ENCODE assay signal across 19 cellular contexts in genomic region chr1:119316870-119317416, GRCh38. TPM values are rescaled to one million over a fixed set of nuclear protein-coding genes. Genes with fewer than 3 reads are reported as not detected.
DNase-seq lines count a peak whose midpoint lies in the region; ATAC-seq and TF ChIP-seq lines count a peak whose summit lies in the region.
"Had no signal": no experiment of that assay in that cellular context is flagged by ENCODE, and none has a peak within 500 bp of the region (broad histone marks: within the 10 kb centered on the region; RNA-seq: fewer than 3 reads in every experiment).

No MANE protein-coding gene starts in this region.

- H3K27me3 ChIP-seq in GM23338 (ENCODE audit: insufficient read depth) (no peaks in the 10 kb centered on the region), Panc1 (ENCODE audit: control insufficient read depth, insufficient read depth, low read length) (no peaks in the 10 kb centered on the region), iPS DF 6.9 (ENCODE audit: control insufficient read depth, insufficient read depth, low read length) (no peaks in the 10 kb centered on the region)
- H3K27me3 ChIP-seq: adrenal gland, left lung had no signal

- no peak overlapping the region for H3K4me2 ChIP-seq in GM23338

- no peaks in the 10 kb centered on the region for H3K79me2 ChIP-seq in GM23338 (replicated peaks; ENCODE audit: insufficient read depth)

- in situ Hi-C loops in Panc1 (cut with HindIII; ENCODE audit: low pct_unique_long_range_greater_than_20kb, low sequenced_read_pairs): no loop called here
- in situ Hi-C loops in G401 (cut with HindIII; ENCODE audit: low sequenced_read_pairs): no loop called here

- H3K9me3 ChIP-seq in Panc1 (ENCODE audit: control insufficient read depth, insufficient read depth, low read depth, low read length) (no peaks in the 10 kb centered on the region), iPS DF 6.9 (ENCODE audit: control insufficient read depth, insufficient read depth, low read length) (no peaks in the 10 kb centered on the region)
- H3K9me3 ChIP-seq: adrenal gland, left lung had no signal

- no peaks in the 10 kb centered on the region for H4K20me1 ChIP-seq in GM23338 (replicated peaks; ENCODE audit: insufficient read depth)

- intact Hi-C loops in Panc1 (cut with micrococcal nuclease; ENCODE audit: unreplicated experiment): no loop called here

- H3K4me1 ChIP-seq in GM23338 (ENCODE audit: insufficient read depth) (peaks cover 17% of the 10 kb centered on the region; the same call in 1 of the 2 replicates), Panc1 (ENCODE audit: control insufficient read depth, insufficient read depth, low read length) (no peaks in the 10 kb centered on the region), iPS DF 6.9 (ENCODE audit: control insufficient read depth, insufficient read depth, low read length) (peaks cover 1% of the 10 kb centered on the region)
- H3K4me1 ChIP-seq: adrenal gland, left lung had no signal

- H3K4me1 Mint-ChIP-seq in GM23338: no peaks in the 10 kb centered on the region; the same call in 2 of the 3 replicates

- POLR2A ChIA-PET in Panc1 (lab: Charles Lee): no interaction called here

- no TSS peak for BruUV-seq in Panc1 (replicated peaks; lab: Mats Ljungman, UMichigan)

- H3K4me3 ChIP-seq in GM23338 (no peak overlapping the region), Panc1 (ENCODE audit: low read depth in 2 of 2, low read length in 2 of 2) (no peak overlapping the region), iPS DF 6.9 (ENCODE audit: low read length) (no peak overlapping the region)
- H3K4me3 ChIP-seq: adrenal gland, left lung had no signal

- peak; percentile 97 for ATAC-seq in GM23338
- no peak for ATAC-seq in Panc1
- ATAC-seq: left lung had no signal

- H3K4me3 Mint-ChIP-seq in GM23338: no peak overlapping the region
- H3K4me3 Mint-ChIP-seq: activated CD4-positive, alpha-beta T cell treated with anti-CD3 and anti-CD28 coated beads, Interleukin-2, amount 10 ng/mL, durations not matched to agents 24 days and 14 days; activated T-cell treated with anti-CD3 and anti-CD28 coated beads, Interleukin-2, amount 50 U/mL, for 24 hours; CD4-positive, alpha-beta T cell had no signal

- CTCF ChIA-PET in Panc1 (lab: Charles Lee): no interaction called here

- DNase-seq in AG09319 (ENCODE audit: extremely low read depth, low read depth) (no peak), GM23338 (ENCODE audit: low spot score) (peak; percentile 80), Panc1 (ENCODE audit: low read depth, low spot score) (no peak), iPS DF 6.9 (ENCODE audit: low read depth, low spot score) (peak; percentile 47), dermis blood vessel endothelial cell (no peak), globus pallidus (ENCODE audit: low spot score) (no peak), G401 (ENCODE audit: low spot score) (no peak), HK-2 (ENCODE audit: unreplicated experiment) (no peak)
- DNase-seq: activated CD4-positive, alpha-beta T cell treated with anti-CD3 and anti-CD28 coated beads, Interleukin-2, amount 10 ng/mL, durations not matched to agents 24 days and 14 days; activated T-cell treated with anti-CD3 and anti-CD28 coated beads, Interleukin-2, amount 50 U/mL, for 24 hours; adrenal gland; CD4-positive, alpha-beta T cell; head of caudate nucleus; left lung; NCI-H1417; NCI-H524 treated with DMSO at 0.1 percent for 48 hours; posterior cingulate gyrus; T-helper 2 cell had no signal

- H3K36me3 ChIP-seq in GM23338 (ENCODE audit: insufficient read depth) (no peaks in the 10 kb centered on the region), Panc1 (ENCODE audit: control insufficient read depth, insufficient read depth, low read length) (no peaks in the 10 kb centered on the region), iPS DF 6.9 (ENCODE audit: control insufficient read depth, insufficient read depth, low read length) (no peaks in the 10 kb centered on the region)
- H3K36me3 ChIP-seq: adrenal gland, left lung had no signal

- H3F3A ChIP-seq in GM23338 (replicated peaks; ENCODE audit: low read depth): no peaks in the 10 kb centered on the region

- H3K27ac ChIP-seq in GM23338 (ENCODE audit: low read depth) (0 out of 2 replicates have a peak overlapping the region, but pooled peaks have one; percentile 29), Panc1 (ENCODE audit: low read length) (no peak overlapping the region), iPS DF 6.9 (ENCODE audit: low read length) (no peak overlapping the region)
- H3K27ac ChIP-seq: adrenal gland, left lung, RWPE1 had no signal

- H3K36me3 Mint-ChIP-seq in GM23338 (ENCODE audit: low read depth): peaks cover 4% of the 10 kb centered on the region; the same call in 1 of the 3 replicates

- no peaks in the 10 kb centered on the region for H3K27me3 Mint-ChIP-seq in GM23338 (ENCODE audit: insufficient read depth, low read depth, poor library complexity)

- TF ChIP-seq CTCF in AG09319 (IDR thresholded peaks at IDR 0.05; ENCODE audit: low read depth, low read length) (peak; percentile 39), GM23338 (conservative IDR thresholded peaks at IDR 0.05; ENCODE audit: low read depth in 2 of 2) (peak; percentile 81 to 84), Panc1 (IDR thresholded peaks at IDR 0.05) (peak; percentile 35)

- H2AFZ ChIP-seq in GM23338: no peak overlapping the region

- H3K9me3 Mint-ChIP-seq in GM23338: no peaks in the 10 kb centered on the region
- H3K9me3 Mint-ChIP-seq: activated CD4-positive, alpha-beta T cell treated with anti-CD3 and anti-CD28 coated beads, Interleukin-2, amount 10 ng/mL, durations not matched to agents 24 days and 14 days; activated T-cell treated with anti-CD3 and anti-CD28 coated beads, Interleukin-2, amount 50 U/mL, for 24 hours; CD4-positive, alpha-beta T cell had no signal

- no peaks in the 10 kb centered on the region for H3K9me2 ChIP-seq in GM23338 (ENCODE audit: insufficient read depth)

- WGBS in iPS DF 6.9 (ENCODE audit: insufficient coverage, insufficient read length): no CpG with 5 or more reads among the region's 18 CpGs

- no peak overlapping the region for H3K27ac Mint-ChIP-seq in GM23338
- H3K27ac Mint-ChIP-seq: activated CD4-positive, alpha-beta T cell treated with anti-CD3 and anti-CD28 coated beads, Interleukin-2, amount 10 ng/mL, durations not matched to agents 24 days and 14 days; activated T-cell treated with anti-CD3 and anti-CD28 coated beads, Interleukin-2, amount 50 U/mL, for 24 hours; CD4-positive, alpha-beta T cell had no signal

RNA-seq across cellular contexts. Expression of gene HAO2, which starts 51.6 kb away (rescaled TPM):
- not detected in 2 replicates for total RNA-seq in GM23338 (2014; rRNA removed; shearing (Covaris generic))
- polyA plus RNA-seq in GM23338 (2016; fragmentation: Nextera tagmentation; extraction: Ambion mirVana): not detected in 2 replicates
- total RNA-seq in Panc1 (2021; ENCODE audit: unreplicated experiment) (not detected), dermis blood vessel endothelial cell (not detected in 2 replicates)
- not detected for polyA plus RNA-seq in Panc1 (2012; ENCODE audit: insufficient read length)
- not detected in 2 replicates for total RNA-seq in G401 (2014; rRNA removed; shearing (Covaris generic))
- total RNA-seq: activated CD4-positive, alpha-beta T cell treated with anti-CD3 and anti-CD28 coated beads, Interleukin-2, amount 10 ng/mL, durations not matched to agents 24 days and 14 days; CD4-positive, alpha-beta T cell; left lung had no signal

Comparison
In these comparisons a context has a peak if more than half of its experiments do, and no peak if none do; other contexts are left out.
1. DNase-seq: peak in GM23338 (single experiment) and iPS DF 6.9 (single experiment); none in AG09319 (single experiment), Panc1 (single experiment), dermis blood vessel endothelial cell (single experiment), globus pallidus (single experiment), G401 (single experiment) and HK-2 (single experiment).
2. Peak in every context shown above with its lines, with median percentiles within 50 percentile points of each other: CTCF ChIP-seq.